ENCODE assay signal across 8 cellular contexts in the genomic region with DNA sequence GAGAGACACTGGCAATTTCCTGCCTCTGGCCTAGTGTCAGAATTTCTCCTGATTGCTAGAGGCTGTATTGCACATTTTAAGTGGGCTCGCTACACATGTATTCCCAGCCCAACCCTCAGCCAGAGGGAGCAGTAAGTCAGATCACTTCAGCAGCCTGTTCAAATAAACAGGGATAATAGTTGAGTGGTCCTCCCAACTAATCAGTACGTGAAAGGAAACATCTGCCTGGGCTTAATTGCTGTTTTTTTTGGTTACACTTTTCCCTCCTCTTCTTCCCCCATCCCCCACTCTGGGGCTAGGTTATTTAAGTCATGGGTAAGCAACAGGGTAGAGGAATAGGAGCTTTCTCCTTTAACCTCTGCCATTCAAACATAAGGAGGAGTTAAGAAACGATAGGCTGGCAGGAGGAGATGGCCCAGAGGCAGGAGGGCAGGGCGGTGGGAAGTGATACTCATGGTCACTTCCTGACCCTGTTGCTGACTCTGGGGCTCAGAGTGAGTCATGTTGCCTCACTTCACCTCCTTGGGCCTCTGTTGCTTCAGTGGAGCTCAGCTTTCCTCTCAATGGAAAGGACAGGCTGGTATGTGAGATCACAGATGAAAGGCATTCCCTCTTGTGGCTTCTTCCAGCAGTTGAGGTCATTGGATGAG.
DNase-seq lines count a peak whose midpoint lies in the region; ATAC-seq and TF ChIP-seq lines count a peak whose summit lies in the region.
"Not testable (repeated sequence)": the region's sequence is repeated elsewhere in the genome, so short reads cannot be mapped to it uniquely, and the experiment has no call there.

No MANE protein-coding gene starts in this region.

- H3K27ac ChIP-seq in left ventricle myocardium inferior (replicated peaks): not testable (repeated sequence)

- not testable (repeated sequence) for H3K4me1 Mint-ChIP-seq in chondrocyte (ENCODE audit: low read depth); stimulated activated naive B cell treated with anti-CD40 and anti-IgM and Interleukin-4, amounts not matched to agents 10 μg/mL and 1 μg/mL and 100 μg/mL, for 72 hours

- peak overlapping the region; percentile 61 for H3K27ac Mint-ChIP-seq in chondrocyte (ENCODE audit: unreplicated experiment)
- not testable (repeated sequence) for H3K27ac Mint-ChIP-seq in stimulated activated naive B cell treated with anti-CD40 and anti-IgM and Interleukin-4, amounts not matched to agents 10 μg/mL and 1 μg/mL and 100 μg/mL, for 72 hours

- peak; percentile 61 for ATAC-seq in GM18511 (IDR thresholded peaks at IDR 0.05; ENCODE audit: unreplicated experiment)
- peak; percentile 48 for ATAC-seq in omental fat pad (ENCODE audit: low FRiP score)
- peak; percentile 79 to 81 for ATAC-seq in stimulated activated naive B cell treated with anti-CD40 and anti-IgM and Interleukin-4, amounts not matched to agents 10 μg/mL and 1 μg/mL and 100 μg/mL, for 72 hours (replicated peaks)

- H3K4me3 ChIP-seq in left ventricle myocardium inferior: not testable (repeated sequence)

- not testable (repeated sequence) for H3K9me3 Mint-ChIP-seq in chondrocyte (ENCODE audit: low read depth); stimulated activated naive B cell treated with anti-CD40 and anti-IgM and Interleukin-4, amounts not matched to agents 10 μg/mL and 1 μg/mL and 100 μg/mL, for 72 hours

- not testable (repeated sequence) for H3K4me3 Mint-ChIP-seq in chondrocyte (ENCODE audit: unreplicated experiment); stimulated activated naive B cell treated with anti-CD40 and anti-IgM and Interleukin-4, amounts not matched to agents 10 μg/mL and 1 μg/mL and 100 μg/mL, for 72 hours

- H3K27me3 Mint-ChIP-seq in chondrocyte (ENCODE audit: low read depth); stimulated activated naive B cell treated with anti-CD40 and anti-IgM and Interleukin-4, amounts not matched to agents 10 μg/mL and 1 μg/mL and 100 μg/mL, for 72 hours: not testable (repeated sequence)

- H3K36me3 ChIP-seq in left ventricle myocardium inferior: not testable (repeated sequence)

- not testable (repeated sequence) for H3K36me3 Mint-ChIP-seq in chondrocyte (ENCODE audit: low read depth); stimulated activated naive B cell treated with anti-CD40 and anti-IgM and Interleukin-4, amounts not matched to agents 10 μg/mL and 1 μg/mL and 100 μg/mL, for 72 hours

- not testable (repeated sequence) for H3K9me3 ChIP-seq in left ventricle myocardium inferior (replicated peaks)

- intact Hi-C loops in left ventricle myocardium inferior (cut with micrococcal nuclease): not testable (repeated sequence)

- not testable (repeated sequence) for H3K4me1 ChIP-seq in left ventricle myocardium inferior

- DNase-seq in NOMO-1 treated with dmso at 0.1 percent for 144 hours (lab: John Stamatoyannopoulos, UW; ENCODE audit: unreplicated experiment) (peak; percentile 47), UCSD-AML1 (lab: John Stamatoyannopoulos, UW; ENCODE audit: unreplicated experiment) (peak; percentile 53), left ventricle myocardium inferior (peak; percentile 28)
- DNase-seq in activated T-cell treated with anti-CD3 and anti-CD28 coated beads, Interleukin-2, amount 50 U/mL, for 48 hours: peak; percentile 29 to 42
- DNase-seq in chondrocyte (ENCODE audit: low spot score); omental fat pad (ENCODE audit: low spot score): not testable (repeated sequence)
- peak; percentile 8 for DNase-seq in stimulated activated naive B cell treated with anti-CD40 and anti-IgM and Interleukin-4, amounts not matched to agents 10 μg/mL and 1 μg/mL and 100 μg/mL, for 72 hours

- not testable (repeated sequence) for H3K27me3 ChIP-seq in left ventricle myocardium inferior (ENCODE audit: low read depth)

- not testable (repeated sequence) for TF ChIP-seq CTCF in chondrocyte (IDR thresholded peaks at IDR 0.05); left ventricle myocardium inferior (IDR thresholded peaks at IDR 0.05; ENCODE audit: borderline replicate concordance); omental fat pad (IDR thresholded peaks at IDR 0.05)
